Comparison of ENCODE assay signal across 1 cellular context in the genomic region with DNA sequence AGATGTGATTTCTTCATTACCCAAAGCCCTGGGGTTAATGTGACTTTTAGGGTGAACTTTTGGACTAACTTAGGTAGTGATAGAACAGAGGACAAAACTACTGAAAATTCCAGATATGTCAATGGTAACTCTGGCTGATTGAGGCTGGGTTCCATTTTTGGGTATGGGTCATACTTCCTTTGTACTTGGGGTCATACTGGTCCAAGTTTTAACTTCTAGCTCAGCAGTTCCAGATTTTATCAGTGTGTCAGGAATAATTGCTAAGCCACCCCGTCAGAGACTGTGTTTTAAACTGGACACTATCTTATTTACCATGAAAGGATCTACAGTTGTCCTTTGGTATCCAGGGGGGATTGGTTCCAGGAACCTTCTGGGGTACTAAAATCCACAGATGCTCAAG.
TF ChIP-seq lines count a peak whose summit lies in the region.

No MANE protein-coding gene starts in this region.

TF ChIP-seq in GM12878, 131 proteins besides CTCF, POLR2A, EP300 and RAD21 (continued from another document):
- no peak for TF ChIP-seq SREBF2 (IDR thresholded peaks at IDR 0.05; ENCODE audit: low read length)
- no peak for TF ChIP-seq NRF1 (conservative IDR thresholded peaks at IDR 0.05; ENCODE audit: low read depth, low read length)
- no peak for TF ChIP-seq DPF2 (IDR thresholded peaks at IDR 0.05)
- TF ChIP-seq SMC3 (IDR thresholded peaks at IDR 0.05; ENCODE audit: borderline replicate concordance, low read length): no peak
- no peak for TF ChIP-seq CHD4 (IDR thresholded peaks at IDR 0.05)
- no peak for TF ChIP-seq ZSCAN29 (IDR thresholded peaks at IDR 0.05)
- TF ChIP-seq ZZZ3 (IDR thresholded peaks at IDR 0.05; ENCODE audit: control insufficient read depth, insufficient read length, low read depth): no peak
- TF ChIP-seq, protein P1, sequence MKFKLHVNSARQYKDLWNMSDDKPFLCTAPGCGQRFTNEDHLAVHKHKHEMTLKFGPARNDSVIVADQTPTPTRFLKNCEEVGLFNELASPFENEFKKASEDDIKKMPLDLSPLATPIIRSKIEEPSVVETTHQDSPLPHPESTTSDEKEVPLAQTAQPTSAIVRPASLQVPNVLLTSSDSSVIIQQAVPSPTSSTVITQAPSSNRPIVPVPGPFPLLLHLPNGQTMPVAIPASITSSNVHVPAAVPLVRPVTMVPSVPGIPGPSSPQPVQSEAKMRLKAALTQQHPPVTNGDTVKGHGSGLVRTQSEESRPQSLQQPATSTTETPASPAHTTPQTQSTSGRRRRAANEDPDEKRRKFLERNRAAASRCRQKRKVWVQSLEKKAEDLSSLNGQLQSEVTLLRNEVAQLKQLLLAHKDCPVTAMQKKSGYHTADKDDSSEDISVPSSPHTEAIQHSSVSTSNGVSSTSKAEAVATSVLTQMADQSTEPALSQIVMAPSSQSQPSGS (IDR thresholded peaks at IDR 0.05; ENCODE audit: low read length): no peak
- no peak for TF ChIP-seq POLR2AphosphoS2 (IDR thresholded peaks at IDR 0.05; ENCODE audit: low read depth, low read length)
- TF ChIP-seq CEBPB (IDR thresholded peaks at IDR 0.05; ENCODE audit: borderline replicate concordance in 1 of 2, low read depth in 2 of 2, low read length in 2 of 2): no peak
- no peak for TF ChIP-seq TAF1 (IDR thresholded peaks at IDR 0.05; ENCODE audit: borderline replicate concordance, low read depth, low read length)
- TF ChIP-seq PML (IDR thresholded peaks at IDR 0.05; ENCODE audit: low read length): no peak
- no peak for TF ChIP-seq NFXL1 (IDR thresholded peaks at IDR 0.05; ENCODE audit: borderline replicate concordance)
- TF ChIP-seq, protein P2, sequence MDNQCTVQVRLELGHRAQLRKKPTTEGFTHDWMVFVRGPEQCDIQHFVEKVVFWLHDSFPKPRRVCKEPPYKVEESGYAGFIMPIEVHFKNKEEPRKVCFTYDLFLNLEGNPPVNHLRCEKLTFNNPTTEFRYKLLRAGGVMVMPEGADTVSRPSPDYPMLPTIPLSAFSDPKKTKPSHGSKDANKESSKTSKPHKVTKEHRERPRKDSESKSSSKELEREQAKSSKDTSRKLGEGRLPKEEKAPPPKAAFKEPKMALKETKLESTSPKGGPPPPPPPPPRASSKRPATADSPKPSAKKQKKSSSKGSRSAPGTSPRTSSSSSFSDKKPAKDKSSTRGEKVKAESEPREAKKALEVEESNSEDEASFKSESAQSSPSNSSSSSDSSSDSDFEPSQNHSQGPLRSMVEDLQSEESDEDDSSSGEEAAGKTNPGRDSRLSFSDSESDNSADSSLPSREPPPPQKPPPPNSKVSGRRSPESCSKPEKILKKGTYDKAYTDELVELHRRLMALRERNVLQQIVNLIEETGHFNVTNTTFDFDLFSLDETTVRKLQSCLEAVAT (IDR thresholded peaks at IDR 0.05): no peak
- no peak for TF ChIP-seq ETV6 (conservative IDR thresholded peaks at IDR 0.05 in 1 of 2, IDR thresholded peaks at IDR 0.05 in 1 of 2; ENCODE audit: borderline replicate concordance in 1 of 2, low read depth in 1 of 2)
- no peak for TF ChIP-seq NR2C1 (IDR thresholded peaks at IDR 0.05)
- no peak for TF ChIP-seq ZNF24 (IDR thresholded peaks at IDR 0.05)
TF ChIP-seq in GM12878: peak in this region for 0.
